Comparison of ENCODE assay signal across 17 cellular contexts in genomic region chr4:156963419-156963818, GRCh38. TPM values are rescaled to one million over a fixed set of nuclear protein-coding genes. Genes with fewer than 3 reads are reported as not detected.
A peak's percentile ranks its signal among the peaks of the same experiment; 100 is the strongest.
DNase-seq lines count a peak whose midpoint lies in the region; ATAC-seq and TF ChIP-seq lines count a peak whose summit lies in the region.
"Had no signal": no experiment of that assay in that cellular context is flagged by ENCODE, and none has a peak within 500 bp of the region (broad histone marks: within the 10 kb centered on the region; RNA-seq: fewer than 3 reads in every experiment).

No MANE protein-coding gene starts in this region.

- H3K4me2 ChIP-seq in mammary epithelial cell (ENCODE audit: insufficient read depth, low read depth, low read length) = no peak overlapping the region

- H3K9me3 ChIP-seq in mammary epithelial cell (replicated peaks; ENCODE audit: insufficient read depth, low read length) (no peaks in the 10 kb centered on the region), esophagus muscularis mucosa (no peaks in the 10 kb centered on the region), transverse colon (no peaks in the 10 kb centered on the region), gastrocnemius medialis (no peaks in the 10 kb centered on the region)

- H2AFZ ChIP-seq in mammary epithelial cell (ENCODE audit: low read depth, low read length) = no peak overlapping the region

- no peaks in the 10 kb centered on the region for H3K27me3 Mint-ChIP-seq in MCF 10A (ENCODE audit: insufficient read depth, unreplicated experiment)
- H3K27me3 Mint-ChIP-seq in nephron progenitor cell (ENCODE audit: low read depth, poor library complexity) = no peaks in the 10 kb centered on the region

- TF ChIP-seq POLR2A in esophagus muscularis mucosa (IDR thresholded peaks at IDR 0.05; ENCODE audit: low read depth) = no peak
- no peak for TF ChIP-seq POLR2A in transverse colon (IDR thresholded peaks at IDR 0.05)
- no peak for TF ChIP-seq POLR2A in gastrocnemius medialis (IDR thresholded peaks at IDR 0.05)

- no peak overlapping the region for H3K9ac ChIP-seq in mammary epithelial cell (ENCODE audit: insufficient read depth, low read length)

- H3K4me3 ChIP-seq in mammary epithelial cell (replicated peaks in 1 of 3; ENCODE audit: insufficient read depth in 1 of 3, low read depth in 2 of 3, low read length in 3 of 3) (no peak overlapping the region), esophagus muscularis mucosa (no peak overlapping the region), transverse colon (no peak overlapping the region), gastrocnemius medialis (no peak overlapping the region)

- no peak for ATAC-seq in gastrocnemius medialis
- no peak for ATAC-seq in HG02938 (IDR thresholded peaks at IDR 0.05; ENCODE audit: unreplicated experiment)

- TF ChIP-seq CTCF in MCF 10A (IDR thresholded peaks at IDR 0.05; ENCODE audit: unreplicated experiment) (no peak), mammary epithelial cell (conservative IDR thresholded peaks at IDR 0.05 in 1 of 2, IDR thresholded peaks at IDR 0.05 in 1 of 2; ENCODE audit: extremely low read depth in 1 of 2, insufficient read depth in 1 of 2, low read depth in 1 of 2, low read length in 2 of 2) (no peak), esophagus muscularis mucosa (IDR thresholded peaks at IDR 0.05) (no peak), nephron progenitor cell (IDR thresholded peaks at IDR 0.05) (no peak), transverse colon (IDR thresholded peaks at IDR 0.05) (no peak), gastrocnemius medialis (IDR thresholded peaks at IDR 0.05 in 4 of 5, conservative IDR thresholded peaks at IDR 0.05 in 1 of 5) (no peak)

- TF ChIP-seq EP300 in esophagus muscularis mucosa (IDR thresholded peaks at IDR 0.05) (no peak), transverse colon (IDR thresholded peaks at IDR 0.05; ENCODE audit: low read depth) (no peak)

- POLR2A ChIA-PET in MCF 10A (lab: Yijun Ruan, JAX) = interaction anchor here (0.7 to 3.3 kb wide), 4 partner anchors 15 to 488 kb away, joined by 3 to 9 read pairs (median 4); no protein-coding TSS in a partner anchor

- H4K20me1 ChIP-seq in mammary epithelial cell (ENCODE audit: insufficient read depth, low read length) = no peaks in the 10 kb centered on the region

- BruUV-seq in MCF 10A (replicated peaks; lab: Mats Ljungman, UMichigan) = no TSS peak
- BruUV-seq in mammary epithelial cell (replicated peaks; lab: Mats Ljungman, UMichigan) = no TSS peak

- H3K36me3 Mint-ChIP-seq in MCF 10A (ENCODE audit: insufficient read depth, unreplicated experiment) (peaks cover 5% of the 10 kb centered on the region), nephron progenitor cell (ENCODE audit: low read depth) (peaks cover 3% of the 10 kb centered on the region)

- intact Hi-C loops in MCF 10A (cut with micrococcal nuclease) (no loop called here), mammary epithelial cell (cut with micrococcal nuclease) (no loop called here), esophagus muscularis mucosa (cut with DNase I) (loop anchor here (5.0 to 10.0 kb wide), 2 partner anchors 129 to 191 kb away; no protein-coding TSS in a partner anchor), transverse colon (cut with DNase I; ENCODE audit: low total_unique reads) (no loop called here), gastrocnemius medialis (cut with DNase I; ENCODE audit: low total_unique reads) (loop anchor here (10.0 kb wide), 1 partner anchor 289 kb away; no protein-coding TSS in a partner anchor)

- in situ Hi-C loops in mammary epithelial cell (cut with MboI; ENCODE audit: low sequenced_read_pairs in 2 of 2) = loop anchor here in 1 of 2 donors (25.0 kb wide), 1 partner anchor 1001 kb away; the partner anchor contains the start of gene CTSO
- in situ Hi-C loops in transverse colon (cut with MboI; ENCODE audit: low pct_ligation_motif_present in 1 of 4, low pct_unique_long_range_greater_than_20kb in 1 of 4, low sequenced_read_pairs in 3 of 4) = loop anchor here in 1 of 4 donors (25.0 kb wide), 1 partner anchor 1001 kb away; the partner anchor contains the start of gene CTSO
- in situ Hi-C loops in gastrocnemius medialis (cut with MboI; ENCODE audit: low sequenced_read_pairs in 4 of 4) = loop anchor here in 2 of 4 donors (10.0 to 25.0 kb wide), 2 partner anchors 176 to 189 kb away; no protein-coding TSS in a partner anchor

- peaks cover 45% of the 10 kb centered on the region for H3K4me1 ChIP-seq in mammary epithelial cell (ENCODE audit: insufficient read depth, low read length)
- peaks cover 28 to 70% (median 57%) of the 10 kb centered on the region in 4 donors for H3K4me1 ChIP-seq in esophagus muscularis mucosa
- peaks cover 7 to 40% (median 16%) of the 10 kb centered on the region in 4 donors for H3K4me1 ChIP-seq in transverse colon
- H3K4me1 ChIP-seq in gastrocnemius medialis = peaks cover 9 to 20% of the 10 kb centered on the region in 2 donors

- WGBS in mammary epithelial cell (ENCODE audit: low coverage, missing lambda C conversion rate) = 96% methylated on average over 3 of the region's 3 CpGs
- 82% methylated on average over 3 of the region's 3 CpGs for WGBS in esophagus muscularis mucosa
- 74 to 87% methylated on average over 3 of the region's 3 CpGs for WGBS in transverse colon (ENCODE audit: low coverage in 1 of 2), 2 donors

- peaks cover 2% of the 10 kb centered on the region for H3K36me3 ChIP-seq in mammary epithelial cell (ENCODE audit: insufficient read depth, low read length)
- no peaks in the 10 kb centered on the region for H3K36me3 ChIP-seq in esophagus muscularis mucosa
- H3K36me3 ChIP-seq in transverse colon = no peaks in the 10 kb centered on the region
- H3K36me3 ChIP-seq in gastrocnemius medialis = no peaks in the 10 kb centered on the region

- H3K27me3 ChIP-seq in mammary epithelial cell (ENCODE audit: insufficient read depth, low read length) (no peaks in the 10 kb centered on the region), esophagus muscularis mucosa (no peaks in the 10 kb centered on the region), transverse colon (no peaks in the 10 kb centered on the region), gastrocnemius medialis (no peaks in the 10 kb centered on the region)

- no peaks in the 10 kb centered on the region for H3K9me3 Mint-ChIP-seq in MCF 10A (ENCODE audit: unreplicated experiment)
- no peaks in the 10 kb centered on the region for H3K9me3 Mint-ChIP-seq in nephron progenitor cell

- peak overlapping the region; percentile 66 for H3K27ac Mint-ChIP-seq in MCF 10A (ENCODE audit: low read depth, unreplicated experiment)
- peak overlapping the region; percentile 68 for H3K27ac Mint-ChIP-seq in nephron progenitor cell

- CTCF ChIA-PET in MCF 10A (lab: Yijun Ruan, JAX) = interaction anchor here (0.6 to 1.3 kb wide), 3 partner anchors 9 to 488 kb away, joined by 3 to 4 read pairs (median 3); no protein-coding TSS in a partner anchor
- CTCF ChIA-PET in mammary epithelial cell (lab: Charles Lee; ENCODE audit: low non-redundant PET) = no interaction called here

- no peak overlapping the region for H3K4me3 Mint-ChIP-seq in MCF 10A (ENCODE audit: unreplicated experiment)
- H3K4me3 Mint-ChIP-seq in nephron progenitor cell = no peak overlapping the region

- H3K27ac ChIP-seq in mammary epithelial cell (ENCODE audit: insufficient read depth, low read depth, low read length) (no peak overlapping the region), esophagus muscularis mucosa (replicated peaks in 1 of 4) (peak overlapping the region; percentile 62 to 74 (median 68)), transverse colon (peak overlapping the region; percentile 14 to 71 (median 36)), gastrocnemius medialis (no peak overlapping the region)

- H3K4me1 Mint-ChIP-seq in MCF 10A (ENCODE audit: insufficient read depth, unreplicated experiment) = peaks cover 48% of the 10 kb centered on the region
- peaks cover 81% of the 10 kb centered on the region for H3K4me1 Mint-ChIP-seq in nephron progenitor cell

- peaks cover 95% of the 10 kb centered on the region for H3K79me2 ChIP-seq in mammary epithelial cell (ENCODE audit: insufficient read depth, low read length)

- no peak for DNase-seq in MCF 10A (ENCODE audit: unreplicated experiment)
- DNase-seq in mammary epithelial cell = no peak
- no peak for DNase-seq in esophagus muscularis mucosa (ENCODE audit: extremely low spot score)
- no peak for DNase-seq in nephron progenitor cell
- no peak for DNase-seq in transverse colon
- no peak for DNase-seq in gastrocnemius medialis
- DNase-seq in NCI-H2081 (lab: John Stamatoyannopoulos, UW) = no peak
- DNase-seq: 8988T, C1 segment of cervical spinal cord, KG1, NCI-H1105, NCI-H187, NCI-H2171 treated with DMSO at 0.1 percent for 48 hours, NCI-H510A, NCI-H82, RPMI8226 had no signal

- dilution Hi-C loops in mammary epithelial cell (cut with HindIII; ENCODE audit: low sequenced_read_pairs) = loop anchor here (25.0 kb wide), 1 partner anchor 201 kb away; no protein-coding TSS in a partner anchor

RNA-seq across cellular contexts. Expression of gene PDGFC, which starts 8.2 kb away (rescaled TPM):
- 74.8 and 83.7 TPM in 2 replicates for total RNA-seq in MCF 10A (2022)
- 10 to 100 TPM; 32.2 to 69.3 TPM for total RNA-seq in mammary epithelial cell
- polyA plus RNA-seq in mammary epithelial cell = 17.6 TPM
- polyA minus RNA-seq in mammary epithelial cell = 78.9 TPM
- total RNA-seq in esophagus muscularis mucosa = 10 to 100 TPM; 25.3 to 38.3 (median 30.0) TPM
- total RNA-seq in transverse colon = 10 to 100 TPM in 1 of 4 donors, 1 to 10 TPM in 2, under 1 TPM in 1; 0.40 to 20.6 (median 7.5) TPM
- total RNA-seq in gastrocnemius medialis = 10 to 100 TPM in 1 of 4 donors, 1 to 10 TPM in 3; 4.4 to 10.7 (median 6.3) TPM

Comparison
In these comparisons a context has a peak if more than half of its experiments do, and no peak if none do; other contexts are left out.
1. H3K27ac ChIP-seq: peak in esophagus muscularis mucosa (4 of 4) and transverse colon (4 of 4); none in mammary epithelial cell (single experiment) and gastrocnemius medialis (0 of 4).
2. intact Hi-C loops: an anchor here in esophagus muscularis mucosa (5.0 to 10.0 kb wide) and gastrocnemius medialis (10.0 kb wide); none called in MCF 10A, mammary epithelial cell and transverse colon.